In genomic region chr13:98869408-98870090, GRCh38 we compare ENCODE assay signal across 12 cellular contexts.
DNase-seq lines count a peak whose midpoint lies in the region; TF ChIP-seq lines count a peak whose summit lies in the region.
"Had no signal": no experiment of that assay in that cellular context is flagged by ENCODE, and none has a peak within 500 bp of the region (broad histone marks: within the 10 kb centered on the region; RNA-seq: fewer than 3 reads in every experiment).

No MANE protein-coding gene starts in this region.

- TF ChIP-seq CTCF in GM12864 (IDR thresholded peaks at IDR 0.05; ENCODE audit: low read depth, low read length, missing control alignments) (peak; percentile 31), endodermal cell (conservative IDR thresholded peaks at IDR 0.05) (peak; percentile 64)

- H3K23ac ChIP-seq in trophoblast cell (ENCODE audit: low read length) = no peak overlapping the region

- peaks cover 12% of the 10 kb centered on the region for H3K9me3 Mint-ChIP-seq in endodermal cell

- no peaks in the 10 kb centered on the region for H3K27me3 Mint-ChIP-seq in endodermal cell (ENCODE audit: insufficient read depth)

- H3K79me2 ChIP-seq in trophoblast cell (ENCODE audit: control insufficient read depth, insufficient read depth, low read length, poor library complexity) (peaks cover 2% of the 10 kb centered on the region), Karpas-422 (ENCODE audit: low read length) (no peaks in the 10 kb centered on the region)

- DNase-seq in GM12864 (ENCODE audit: low read depth) (no peak), LHCN-M2 (ENCODE audit: low read depth) (peak; percentile 26), endodermal cell (no peak), trophoblast cell (peak in 1 of 2 donors; percentile 45), SHP77 treated with DMSO at 0.1 percent for 48 hours (lab: John Stamatoyannopoulos, UW) (no peak), NCI-H345 (lab: John Stamatoyannopoulos, UW) (no peak), Karpas-422 (no peak)
- no peak for DNase-seq in activated T-cell treated with anti-CD3 and anti-CD28 coated beads, Interleukin-2, amount 50 U/mL, for 48 hours
- DNase-seq: effector CD4-positive, alpha-beta T cell; NCI-H226 had no signal

- no peaks in the 10 kb centered on the region for H3K79me1 ChIP-seq in trophoblast cell (ENCODE audit: low read length)

- H3K4me1 Mint-ChIP-seq in endodermal cell = no peaks in the 10 kb centered on the region

- H2AK5ac ChIP-seq in trophoblast cell (ENCODE audit: low read length) = no peak overlapping the region

- no peak overlapping the region for H3K18ac ChIP-seq in trophoblast cell (ENCODE audit: low read length)

- H3K36me3 ChIP-seq in endodermal cell (ENCODE audit: control insufficient read depth, insufficient read depth, low read length) (no peaks in the 10 kb centered on the region), trophoblast cell (ENCODE audit: control insufficient read depth in 1 of 2, insufficient read depth in 2 of 2, low read length in 2 of 2) (peaks cover 30 to 48% of the 10 kb centered on the region in 2 experiments), Karpas-422 (ENCODE audit: insufficient read depth, low read length) (no peaks in the 10 kb centered on the region)

- no peaks in the 10 kb centered on the region for H3K9me2 ChIP-seq in Karpas-422 (replicated peaks; ENCODE audit: insufficient read depth, low read length)

- H3K4me1 ChIP-seq in endodermal cell (ENCODE audit: control insufficient read depth, insufficient read depth, low read length) (no peaks in the 10 kb centered on the region), trophoblast cell (ENCODE audit: control insufficient read depth in 1 of 2, insufficient read depth in 2 of 2, low read length in 2 of 2) (no peaks in the 10 kb centered on the region), Karpas-422 (ENCODE audit: low read length) (no peaks in the 10 kb centered on the region)

- no peak overlapping the region for H4K91ac ChIP-seq in trophoblast cell (ENCODE audit: low read depth, low read length)

- H3K27ac Mint-ChIP-seq in endodermal cell = no peak overlapping the region
- H3K27ac Mint-ChIP-seq: activated T-helper 1 cell treated with anti-CD3 and anti-CD28 coated beads, Interleukin-12 subunit alpha, Interleukin-12 subunit beta, Interleukin-2, Interleukin-4 antibody, amounts not matched to agents 30 ng/mL and 10 ng/mL and 1 ng/mL, durations not matched to agents 14 hours and 24 hours and 36 hours had no signal

- peaks cover 18% of the 10 kb centered on the region for H3K36me3 Mint-ChIP-seq in endodermal cell (ENCODE audit: low read depth)

- no peak overlapping the region for H3K4ac ChIP-seq in trophoblast cell (ENCODE audit: low read depth, low read length)

- no peaks in the 10 kb centered on the region for H3K27me3 ChIP-seq in endodermal cell (ENCODE audit: control insufficient read depth, insufficient read depth, low read length, poor library complexity, severe bottlenecking)
- no peaks in the 10 kb centered on the region for H3K27me3 ChIP-seq in trophoblast cell (ENCODE audit: insufficient read depth, low read length)
- H3K27me3 ChIP-seq in Karpas-422 (ENCODE audit: low read length) = no peaks in the 10 kb centered on the region

- H2BK5ac ChIP-seq in trophoblast cell (ENCODE audit: low read depth, low read length, poor library complexity) = no peak overlapping the region

- H3K9me3 ChIP-seq in endodermal cell (ENCODE audit: control insufficient read depth, low read length) = peaks cover 11% of the 10 kb centered on the region
- peaks cover 5% of the 10 kb centered on the region for H3K9me3 ChIP-seq in trophoblast cell (ENCODE audit: insufficient read depth, low read depth, low read length)
- no peaks in the 10 kb centered on the region for H3K9me3 ChIP-seq in Karpas-422 (ENCODE audit: low read length)

- no peak overlapping the region for H4K12ac ChIP-seq in trophoblast cell (ENCODE audit: low read depth, low read length)

- H4K20me1 ChIP-seq in Karpas-422 (ENCODE audit: insufficient read depth, low read depth, low read length) = no peaks in the 10 kb centered on the region

- no peak overlapping the region for H3K27ac ChIP-seq in endodermal cell (ENCODE audit: low read depth, low read length)
- H3K27ac ChIP-seq in trophoblast cell (ENCODE audit: low read depth, low read length) = no peak overlapping the region
- H3K27ac ChIP-seq in Karpas-422 (ENCODE audit: low read length) = no peak overlapping the region
- H3K27ac ChIP-seq: HL-60 had no signal

- H2BK12ac ChIP-seq in trophoblast cell (ENCODE audit: low read length) = no peak overlapping the region

- H4K8ac ChIP-seq in trophoblast cell (ENCODE audit: low read depth, low read length) = no peak overlapping the region

- H3K4me3 Mint-ChIP-seq in endodermal cell = no peak overlapping the region
- H3K4me3 Mint-ChIP-seq: activated T-helper 1 cell treated with anti-CD3 and anti-CD28 coated beads, Interleukin-12 subunit alpha, Interleukin-12 subunit beta, Interleukin-2, Interleukin-4 antibody, amounts not matched to agents 30 ng/mL and 10 ng/mL and 1 ng/mL, durations not matched to agents 14 hours and 24 hours and 36 hours had no signal

- no peak overlapping the region for H3K9ac ChIP-seq in endodermal cell (ENCODE audit: extremely low read depth, low read length, poor library complexity, severe bottlenecking)
- H3K9ac ChIP-seq in trophoblast cell (ENCODE audit: low read length) = no peak overlapping the region
- no peak overlapping the region for H3K9ac ChIP-seq in Karpas-422 (ENCODE audit: low read length)

- no peak overlapping the region for H2BK120ac ChIP-seq in trophoblast cell (ENCODE audit: insufficient read depth, low read length, poor library complexity)

- H3K4me2 ChIP-seq in trophoblast cell (ENCODE audit: low read length) (no peak overlapping the region), Karpas-422 (ENCODE audit: low read depth, low read length, poor library complexity, severe bottlenecking) (no peak overlapping the region)

- no peak overlapping the region for H2AFZ ChIP-seq in trophoblast cell (ENCODE audit: insufficient read depth, low read length, poor library complexity)
- H2AFZ ChIP-seq in Karpas-422 (ENCODE audit: low read length) = no peak overlapping the region

- H3K14ac ChIP-seq in trophoblast cell (ENCODE audit: low read length) = no peak overlapping the region

- WGBS in endodermal cell (ENCODE audit: insufficient coverage in 1 of 2, insufficient read length in 1 of 2), 2 experiments = 88 to 89% methylated on average over 3 to 6 of the region's 6 CpGs
- no CpG with 5 or more reads among the region's 6 CpGs for WGBS in trophoblast cell (ENCODE audit: extremely low coverage, insufficient coverage, insufficient read length)

- no peak overlapping the region for H3K4me3 ChIP-seq in GM12864 (ENCODE audit: low read depth, low read length)
- no peak overlapping the region for H3K4me3 ChIP-seq in endodermal cell (ENCODE audit: low read length)
- H3K4me3 ChIP-seq in trophoblast cell (ENCODE audit: low read depth, low read length) = peak overlapping the region; percentile 25
- H3K4me3 ChIP-seq in Karpas-422 (ENCODE audit: low read length) = no peak overlapping the region
